Comparison of ENCODE assay signal across 12 cellular contexts in genomic region chr5:178249191-178249989, GRCh38. TPM values are rescaled to one million over a fixed set of nuclear protein-coding genes. Genes with fewer than 3 reads are reported as not detected.
A peak's percentile ranks its signal among the peaks of the same experiment; 100 is the strongest.
DNase-seq lines count a peak whose midpoint lies in the region; ATAC-seq and TF ChIP-seq lines count a peak whose summit lies in the region.
"Had no signal": no experiment of that assay in that cellular context is flagged by ENCODE, and none has a peak within 500 bp of the region (broad histone marks: within the 10 kb centered on the region; RNA-seq: fewer than 3 reads in every experiment).

No MANE protein-coding gene starts in this region.

- peak; percentile 14 for DNase-seq in stimulated activated CD4-positive, alpha-beta T cell treated with anti-CD3 and anti-CD28 coated beads, Interleukin-1b, Interleukin-23, amount 100 ng/mL, for 48 hours
- DNase-seq in stimulated activated CD4-positive, alpha-beta T cell treated with anti-CD3 and anti-CD28 coated beads, Interleukin-2, amount 100 ng/mL, for 48 hours: no peak
- DNase-seq in activated CD8-positive, alpha-beta T cell treated with anti-CD3 and anti-CD28 coated beads for 36 hours: peak; percentile 79
- DNase-seq in foreskin keratinocyte (peak; percentile 59 to 76), upper lobe of right lung (no peak)
- DNase-seq: DMS53, NCI-H187 had no signal

- CTCF ChIA-PET in activated CD8-positive, alpha-beta T cell treated with anti-CD3 and anti-CD28 coated beads for 36 hours (lab: Charles Lee): interaction anchor here (1.1 to 7.0 kb wide), 2 partner anchors 14 to 31 kb away, joined by 3 to 40 read pairs; no protein-coding TSS in a partner anchor

- intact Hi-C loops in activated CD8-positive, alpha-beta T cell treated with anti-CD3 and anti-CD28 coated beads for 36 hours (cut with micrococcal nuclease): no loop called here
- intact Hi-C loops in upper lobe of right lung (cut with DNase I): no loop called here

- H3K27me3 Mint-ChIP-seq in activated CD8-positive, alpha-beta T cell treated with anti-CD3 and anti-CD28 coated beads for 36 hours: no peaks in the 10 kb centered on the region

- ATAC-seq in activated CD8-positive, alpha-beta T cell treated with anti-CD3 and anti-CD28 coated beads for 36 hours: peak; percentile 78
- ATAC-seq in foreskin keratinocyte (peak; percentile 72), upper lobe of right lung (peak; percentile 76), HG02970 (IDR thresholded peaks at IDR 0.05; ENCODE audit: low FRiP score, unreplicated experiment) (no peak), GM18519 (IDR thresholded peaks at IDR 0.05; ENCODE audit: low FRiP score, unreplicated experiment) (no peak), HG02840 (IDR thresholded peaks at IDR 0.05; ENCODE audit: low FRiP score, unreplicated experiment) (no peak)

- peaks cover 27% of the 10 kb centered on the region for H3K4me1 Mint-ChIP-seq in activated CD8-positive, alpha-beta T cell treated with anti-CD3 and anti-CD28 coated beads for 36 hours (ENCODE audit: low read depth)

- H3K9me3 ChIP-seq in upper lobe of right lung: no peaks in the 10 kb centered on the region
- H3K9me3 ChIP-seq: HAP-1, thoracic aorta had no signal

- TF ChIP-seq CTCF in activated CD8-positive, alpha-beta T cell treated with anti-CD3 and anti-CD28 coated beads for 36 hours (IDR thresholded peaks at IDR 0.05): no peak
- TF ChIP-seq CTCF in foreskin keratinocyte (conservative IDR thresholded peaks at IDR 0.05) (no peak), upper lobe of right lung (IDR thresholded peaks at IDR 0.05) (no peak)

- H3K9me3 Mint-ChIP-seq in activated CD8-positive, alpha-beta T cell treated with anti-CD3 and anti-CD28 coated beads for 36 hours: no peaks in the 10 kb centered on the region

- H3K36me3 ChIP-seq in upper lobe of right lung: no peaks in the 10 kb centered on the region
- H3K36me3 ChIP-seq: HAP-1, thoracic aorta had no signal

- POLR2A ChIA-PET in activated CD8-positive, alpha-beta T cell treated with anti-CD3 and anti-CD28 coated beads for 36 hours (lab: Charles Lee): interaction anchor here (0.8 to 1.4 kb wide), 5 partner anchors 9 to 45 kb away, joined by 3 to 4 read pairs (median 3); partner anchors contain the start of gene HNRNPAB

- H3K27ac Mint-ChIP-seq in activated CD8-positive, alpha-beta T cell treated with anti-CD3 and anti-CD28 coated beads for 36 hours: peak overlapping the region; percentile 87

- H3K27me3 ChIP-seq in foreskin keratinocyte (no peaks in the 10 kb centered on the region), upper lobe of right lung (no peaks in the 10 kb centered on the region)

- no peak overlapping the region for H3K27ac ChIP-seq in foreskin keratinocyte
- no peak overlapping the region for H3K27ac ChIP-seq in upper lobe of right lung
- H3K27ac ChIP-seq: thoracic aorta had no signal

- H3K4me1 ChIP-seq in foreskin keratinocyte (no peaks in the 10 kb centered on the region), upper lobe of right lung (no peaks in the 10 kb centered on the region)
- H3K4me1 ChIP-seq: HAP-1 had no signal

- H3K4me3 Mint-ChIP-seq in activated CD8-positive, alpha-beta T cell treated with anti-CD3 and anti-CD28 coated beads for 36 hours: peak overlapping the region; percentile 20

- no peaks in the 10 kb centered on the region for H3K36me3 Mint-ChIP-seq in activated CD8-positive, alpha-beta T cell treated with anti-CD3 and anti-CD28 coated beads for 36 hours (ENCODE audit: low read depth)

- no peak overlapping the region for H3K4me3 ChIP-seq in upper lobe of right lung
- H3K4me3 ChIP-seq: HAP-1, thoracic aorta had no signal

RNA-seq across cellular contexts. Expression of gene PHYKPL, which starts 16.8 kb away (rescaled TPM):
- total RNA-seq in activated CD8-positive, alpha-beta T cell treated with anti-CD3 and anti-CD28 coated beads for 36 hours: 10 to 100 TPM; 60.4 to 62.1 TPM
- total RNA-seq in foreskin keratinocyte (11.4 and 14.9 TPM in 2 replicates), upper lobe of right lung (96.1 TPM)
- 8.9 and 10.9 TPM in 2 replicates for polyA plus RNA-seq in foreskin keratinocyte

RNA-seq across cellular contexts. Expression of gene HNRNPAB, which starts 45.1 kb away (rescaled TPM):
- total RNA-seq in activated CD8-positive, alpha-beta T cell treated with anti-CD3 and anti-CD28 coated beads for 36 hours: 100 to 1,000 TPM; 392 to 399 TPM
- 140 and 167 TPM in 2 replicates for total RNA-seq in foreskin keratinocyte
- 208 and 251 TPM in 2 replicates for polyA plus RNA-seq in foreskin keratinocyte
- 116 TPM for total RNA-seq in upper lobe of right lung

Comparison
In these comparisons a context has a peak if more than half of its experiments do, and no peak if none do; other contexts are left out.
1. DNase-seq: peak in stimulated activated CD4-positive, alpha-beta T cell treated with anti-CD3 and anti-CD28 coated beads, Interleukin-1b, Interleukin-23, amount 100 ng/mL, for 48 hours (single experiment), activated CD8-positive, alpha-beta T cell treated with anti-CD3 and anti-CD28 coated beads for 36 hours (single experiment) and foreskin keratinocyte (2 of 2); none in stimulated activated CD4-positive, alpha-beta T cell treated with anti-CD3 and anti-CD28 coated beads, Interleukin-2, amount 100 ng/mL, for 48 hours (0 of 2) and upper lobe of right lung (single experiment).
2. ATAC-seq: peak in activated CD8-positive, alpha-beta T cell treated with anti-CD3 and anti-CD28 coated beads for 36 hours (single experiment), foreskin keratinocyte (single experiment) and upper lobe of right lung (single experiment); none in HG02970 (single experiment), GM18519 (single experiment) and HG02840 (single experiment).